26 cellular contexts compared by ENCODE assay signal in genomic region chr3:136979204-136979603, GRCh38.
"Had no signal": no experiment of that assay in that cellular context is flagged by ENCODE, and none has a peak within 500 bp of the region (broad histone marks: within the 10 kb centered on the region; RNA-seq: fewer than 3 reads in every experiment).

No MANE protein-coding gene starts in this region.

- H3K27ac Mint-ChIP-seq: memory B cell; naive B cell; natural killer cell treated with Interleukin-12 subunit alpha and Interleukin-12 subunit beta and Interleukin-15 and Interleukin-18, amount 100 ng/mL, for 72 hours; stimulated activated naive CD8-positive, alpha-beta T cell treated with anti-CD3 and anti-CD28 coated beads, Interleukin-15, amount 100 ng/mL, for 72 hours had no signal

- H3K27ac ChIP-seq: dorsolateral prefrontal cortex, gastrocnemius medialis, neutrophil, pancreas, right lobe of liver, suprapubic skin, thyroid gland, vagina had no signal

- H3K4me1 Mint-ChIP-seq: memory B cell; naive B cell; neural crest cell; stimulated activated naive CD8-positive, alpha-beta T cell treated with anti-CD3 and anti-CD28 coated beads, Interleukin-15, amount 100 ng/mL, for 72 hours had no signal

- H3K36me3 ChIP-seq: gastrocnemius medialis, neutrophil, pancreas, right lobe of liver, suprapubic skin, thyroid gland, vagina had no signal

- DNase-seq: cortex of kidney; dorsolateral prefrontal cortex; effector CD4-positive, alpha-beta T cell; gastrocnemius medialis; head of caudate nucleus; kidney; naive B cell; pancreas; right lobe of liver; small intestine; stimulated activated CD4-positive, alpha-beta T cell treated with anti-CD3 and anti-CD28 coated beads, Interleukin-12 subunit alpha, Interleukin-12 subunit beta, amount 100 ng/mL, for 4 hours; stimulated activated CD4-positive, alpha-beta T cell treated with anti-CD3 and anti-CD28 coated beads, Interleukin-1b, Interleukin-23, amount 100 ng/mL, for 48 hours; stimulated activated CD4-positive, alpha-beta T cell treated with anti-CD3 and anti-CD28 coated beads, Interleukin-4, amount 100 ng/mL, for 1 hour; stimulated activated CD8-positive, alpha-beta memory T cell treated with anti-CD3 and anti-CD28 coated beads, Interleukin-4, amount 100 ng/mL, for 48 hours; stimulated activated naive CD4-positive, alpha-beta T cell; stimulated activated naive CD8-positive, alpha-beta T cell treated with anti-CD3 and anti-CD28 coated beads, Interleukin-15, amount 100 ng/mL, for 72 hours; thyroid gland; trophoblast cell had no signal

- H3K4me1 ChIP-seq: gastrocnemius medialis, pancreas, right lobe of liver, thyroid gland had no signal

- H3K9me3 ChIP-seq: neutrophil, right lobe of liver, suprapubic skin, thyroid gland, vagina had no signal

- H3K27me3 Mint-ChIP-seq: naive B cell; natural killer cell treated with Interleukin-12 subunit alpha and Interleukin-12 subunit beta and Interleukin-15 and Interleukin-18, amount 100 ng/mL, for 72 hours; stimulated activated naive CD8-positive, alpha-beta T cell treated with anti-CD3 and anti-CD28 coated beads, Interleukin-15, amount 100 ng/mL, for 72 hours had no signal

- H3K4me3 Mint-ChIP-seq: memory B cell; naive B cell; natural killer cell treated with Interleukin-12 subunit alpha and Interleukin-12 subunit beta and Interleukin-15 and Interleukin-18, amount 100 ng/mL, for 72 hours; neural crest cell; stimulated activated naive CD8-positive, alpha-beta T cell treated with anti-CD3 and anti-CD28 coated beads, Interleukin-15, amount 100 ng/mL, for 72 hours had no signal

- H3K27me3 ChIP-seq: dorsolateral prefrontal cortex, gastrocnemius medialis, neutrophil, pancreas, right lobe of liver, suprapubic skin, thyroid gland, vagina had no signal

- FAIRE-seq: kidney, pancreas, small intestine had no signal

- ATAC-seq: gastrocnemius medialis; left lobe of liver; natural killer cell treated with Interleukin-12 subunit alpha and Interleukin-12 subunit beta and Interleukin-15 and Interleukin-18, amount 100 ng/mL, for 72 hours; pancreas; right lobe of liver; stimulated activated naive CD8-positive, alpha-beta T cell treated with anti-CD3 and anti-CD28 coated beads, Interleukin-15, amount 100 ng/mL, for 72 hours had no signal

- H3K4me3 ChIP-seq: dorsolateral prefrontal cortex, gastrocnemius medialis, lung, pancreas, right lobe of liver, suprapubic skin, thyroid gland, vagina had no signal
